8 cellular contexts compared by ENCODE assay signal in genomic region chr17:72591500-72592241, GRCh38.
DNase-seq lines count a peak whose midpoint lies in the region; ATAC-seq and TF ChIP-seq lines count a peak whose summit lies in the region.

No MANE protein-coding gene starts in this region.

- H3K4me3 ChIP-seq in WERI-Rb-1 (ENCODE audit: low read depth, low read length) (peak overlapping the region; percentile 46), fibroblast of the aortic adventitia (ENCODE audit: low read depth, low read length) (peak overlapping the region; percentile 84), parathyroid adenoma (ENCODE audit: low read depth, low read length) (peak overlapping the region; percentile 25)

- H2AFZ ChIP-seq in parathyroid adenoma, result no peak overlapping the region

- peak overlapping the region; percentile 42 for H3K4me2 ChIP-seq in parathyroid adenoma (ENCODE audit: low read length)

- ATAC-seq in HG03025 (IDR thresholded peaks at IDR 0.05; ENCODE audit: low FRiP score, unreplicated experiment) (no peak), HG03432 (IDR thresholded peaks at IDR 0.05; ENCODE audit: unreplicated experiment) (no peak), HG02884 (IDR thresholded peaks at IDR 0.05; ENCODE audit: unreplicated experiment) (no peak)

- H3K9ac ChIP-seq in parathyroid adenoma, result no peak overlapping the region

- H3K27ac ChIP-seq in WERI-Rb-1, result no peak overlapping the region
- H3K27ac ChIP-seq in parathyroid adenoma, result no peak overlapping the region

- no peaks in the 10 kb centered on the region for H3K4me1 ChIP-seq in parathyroid adenoma

- H3K36me3 ChIP-seq in WERI-Rb-1, result no peaks in the 10 kb centered on the region
- no peaks in the 10 kb centered on the region for H3K36me3 ChIP-seq in parathyroid adenoma (ENCODE audit: control insufficient read depth, insufficient read depth, low read length)

- no peak for TF ChIP-seq CTCF in WERI-Rb-1 (IDR thresholded peaks at IDR 0.05; ENCODE audit: low read depth, low read length)
- TF ChIP-seq CTCF in fibroblast of the aortic adventitia (IDR thresholded peaks at IDR 0.05; ENCODE audit: insufficient read depth, low read length), result no peak
- TF ChIP-seq CTCF in parathyroid adenoma (IDR thresholded peaks at IDR 0.05), result no peak

- H3K27me3 ChIP-seq in WERI-Rb-1 (ENCODE audit: insufficient read depth, low read depth, severe bottlenecking) (peaks cover 12% of the 10 kb centered on the region), parathyroid adenoma (ENCODE audit: control insufficient read depth, insufficient read depth, low read length) (no peaks in the 10 kb centered on the region)

- H3K9me3 ChIP-seq in WERI-Rb-1 (ENCODE audit: severe bottlenecking), result no peaks in the 10 kb centered on the region
- no peaks in the 10 kb centered on the region for H3K9me3 ChIP-seq in parathyroid adenoma (ENCODE audit: control insufficient read depth, low read length)

- no peaks in the 10 kb centered on the region for H3K79me2 ChIP-seq in parathyroid adenoma

- DNase-seq in activated effector memory CD4-positive, alpha-beta T cell treated with anti-CD3 and anti-CD28 coated beads, Interleukin-2, amount 50 U/mL, for 16 hours, result peak; percentile 66
- no peak for DNase-seq in activated effector memory CD4-positive, alpha-beta T cell treated with Interleukin-2 at 50 U/mL for 16 hours
- DNase-seq in WERI-Rb-1 (peak; percentile 38), fibroblast of the aortic adventitia (ENCODE audit: low read depth) (peak; percentile 29)

Comparison
In these comparisons a context has a peak if more than half of its experiments do, and no peak if none do; other contexts are left out.
1. H3K4me3 ChIP-seq: peak in every context shown above with its lines; median percentile 84 in fibroblast of the aortic adventitia; 46 in WERI-Rb-1; 25 in parathyroid adenoma.